ENCODE assay signal across 1 cellular context in the genomic region with DNA sequence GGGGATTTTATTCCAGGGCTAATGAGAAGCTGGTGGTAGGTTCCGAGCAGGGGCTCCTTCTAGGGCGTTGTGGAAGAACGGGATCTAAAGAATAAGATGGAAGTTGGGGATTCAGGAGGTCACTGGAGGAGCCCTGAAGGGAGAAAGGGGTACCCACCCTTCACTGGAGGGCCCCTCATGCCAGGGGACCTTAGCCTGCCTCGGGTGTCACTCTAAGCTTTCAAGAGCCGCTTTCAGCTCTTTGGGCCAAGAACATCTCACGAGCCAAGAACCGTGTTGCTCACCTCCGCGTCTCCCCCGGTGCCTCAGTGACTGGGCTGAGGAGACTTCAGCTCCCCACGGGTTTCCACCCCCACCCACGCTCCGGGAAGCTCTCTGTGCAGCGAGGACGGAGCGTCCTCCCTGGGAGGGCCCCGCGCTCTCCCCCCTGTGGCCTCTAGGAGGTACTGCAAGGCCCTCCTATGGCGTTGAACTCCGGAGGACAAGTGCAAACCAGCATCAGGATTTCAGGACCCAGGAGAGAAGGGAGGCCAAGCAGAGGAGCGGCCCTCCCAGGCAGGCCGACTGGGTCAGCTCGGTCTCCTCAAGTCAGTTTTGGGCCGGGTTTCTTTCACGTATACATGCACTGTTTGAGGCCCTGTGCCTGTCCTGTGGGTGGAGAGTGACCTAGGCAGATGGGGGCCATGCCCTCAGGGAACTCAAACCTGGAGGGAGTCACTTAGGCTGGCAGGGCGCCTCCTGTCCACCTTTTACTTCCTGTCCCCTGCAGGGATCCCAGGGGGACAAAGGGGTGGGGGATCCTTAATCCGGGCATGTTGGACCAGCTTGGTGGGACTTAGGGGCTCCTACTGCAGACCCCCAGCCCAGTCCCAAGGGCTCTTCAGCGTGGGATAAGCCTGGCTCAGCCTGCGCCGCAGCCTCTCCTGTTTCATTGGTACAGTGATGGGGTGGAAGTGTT.
TF ChIP-seq lines count a peak whose summit lies in the region.

No MANE protein-coding gene starts in this region.

TF ChIP-seq in HEK293, 187 proteins besides CTCF, POLR2A, EP300 and RAD21 (continued from another document):
- TF ChIP-seq, protein P1, sequence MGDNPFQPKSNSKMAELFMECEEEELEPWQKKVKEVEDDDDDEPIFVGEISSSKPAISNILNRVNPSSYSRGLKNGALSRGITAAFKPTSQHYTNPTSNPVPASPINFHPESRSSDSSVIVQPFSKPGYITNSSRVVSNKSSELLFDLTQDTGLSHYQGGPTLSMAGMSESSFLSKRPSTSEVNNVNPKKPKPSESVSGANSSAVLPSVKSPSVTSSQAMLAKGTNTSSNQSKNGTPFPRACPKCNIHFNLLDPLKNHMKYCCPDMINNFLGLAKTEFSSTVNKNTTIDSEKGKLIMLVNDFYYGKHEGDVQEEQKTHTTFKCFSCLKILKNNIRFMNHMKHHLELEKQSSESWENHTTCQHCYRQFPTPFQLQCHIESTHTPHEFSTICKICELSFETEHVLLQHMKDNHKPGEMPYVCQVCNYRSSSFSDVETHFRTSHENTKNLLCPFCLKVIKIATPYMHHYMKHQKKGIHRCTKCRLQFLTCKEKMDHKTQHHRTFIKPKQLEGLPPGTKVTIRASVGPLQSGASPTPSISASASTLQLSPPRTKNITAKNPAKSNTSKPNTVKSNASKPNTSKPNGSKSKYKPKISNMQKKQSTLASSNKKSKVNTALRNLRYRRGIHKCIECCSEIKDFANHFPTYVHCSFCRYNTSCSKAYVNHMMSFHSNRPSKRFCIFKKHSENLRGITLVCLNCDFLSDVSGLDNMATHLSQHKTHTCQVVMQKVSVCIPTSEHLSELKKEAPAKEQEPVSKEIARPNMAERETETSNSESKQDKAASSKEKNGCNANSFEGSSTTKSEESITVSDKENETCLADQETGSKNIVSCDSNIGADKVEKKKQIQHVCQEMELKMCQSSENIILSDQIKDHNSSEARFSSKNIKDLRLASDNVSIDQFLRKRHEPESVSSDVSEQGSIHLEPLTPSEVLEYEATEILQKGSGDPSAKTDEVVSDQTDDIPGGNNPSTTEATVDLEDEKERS (tag by site-specific recombination; IDR thresholded peaks at IDR 0.05), result no peak
- TF ChIP-seq IKZF3 (tag by site-specific recombination; IDR thresholded peaks at IDR 0.05) (peak; percentile 61; the same call in 1 of the 2 replicates), ZNF629 (tag by site-specific recombination; IDR thresholded peaks at IDR 0.05) (peak; percentile 13; the same call in 1 of the 2 replicates), ZNF785 (tag by site-specific recombination; IDR thresholded peaks at IDR 0.05) (peak; percentile 79; the same call in 1 of the 2 replicates), ZBTB7A (tag by site-specific recombination; IDR thresholded peaks at IDR 0.05; ENCODE audit: low read depth) (no peak), ZBTB21 (tag by site-specific recombination; IDR thresholded peaks at IDR 0.05) (0 out of 2 replicates have a peak, but pooled peaks have one; percentile 44), ZNF501 (tag by site-specific recombination; IDR thresholded peaks at IDR 0.05) (peak; percentile 83; the same call in 1 of the 2 replicates), HOXC10 (CRISPR knock-in tag; IDR thresholded peaks at IDR 0.05) (no peak), SP7 (tag by site-specific recombination; IDR thresholded peaks at IDR 0.05) (peak; percentile 63), ZFP37 (tag by site-specific recombination; IDR thresholded peaks at IDR 0.05) (peak; percentile 84; the same call in 1 of the 2 replicates), ZNF610 (tag by site-specific recombination; IDR thresholded peaks at IDR 0.05; ENCODE audit: borderline replicate concordance) (peak; percentile 90; the same call in 1 of the 2 replicates), KLF8 (tag by site-specific recombination; IDR thresholded peaks at IDR 0.05) (peak; percentile 20; the same call in 1 of the 2 replicates), ZFHX2 (tag by site-specific recombination; conservative IDR thresholded peaks at IDR 0.05) (peak; percentile 97), GFI1B (tag by site-specific recombination; IDR thresholded peaks at IDR 0.05) (no peak), ZIC2 (tag by site-specific recombination; IDR thresholded peaks at IDR 0.05) (peak; percentile 96), ZNF335 (tag by site-specific recombination; conservative IDR thresholded peaks at IDR 0.05) (peak; percentile 36), ZEB2 (tag by site-specific recombination; IDR thresholded peaks at IDR 0.05) (0 out of 2 replicates have a peak, but pooled peaks have one; percentile 50), EGR2 (tag by site-specific recombination; IDR thresholded peaks at IDR 0.05; ENCODE audit: low read depth) (peak; percentile 95), OVOL3 (tag by site-specific recombination; IDR thresholded peaks at IDR 0.05) (no peak), ZNF677 (tag by site-specific recombination; IDR thresholded peaks at IDR 0.05) (peak; percentile 8; the same call in 1 of the 2 replicates), ZXDB (tag by site-specific recombination; IDR thresholded peaks at IDR 0.05) (peak; percentile 30; the same call in 1 of the 2 replicates), ZNF707 (tag by site-specific recombination; IDR thresholded peaks at IDR 0.05) (no peak), ZNF274 (IDR thresholded peaks at IDR 0.05; ENCODE audit: low read length) (no peak), ZNF274 (tag by site-specific recombination; IDR thresholded peaks at IDR 0.05; ENCODE audit: borderline replicate concordance) (no peak), ZNF423 (tag by site-specific recombination; IDR thresholded peaks at IDR 0.05) (peak; percentile 95), GLIS2 (tag by site-specific recombination; IDR thresholded peaks at IDR 0.05) (peak; percentile 97), ZBTB17 (tag by site-specific recombination; IDR thresholded peaks at IDR 0.05) (peak; percentile 88)
- TF ChIP-seq, protein P2, sequence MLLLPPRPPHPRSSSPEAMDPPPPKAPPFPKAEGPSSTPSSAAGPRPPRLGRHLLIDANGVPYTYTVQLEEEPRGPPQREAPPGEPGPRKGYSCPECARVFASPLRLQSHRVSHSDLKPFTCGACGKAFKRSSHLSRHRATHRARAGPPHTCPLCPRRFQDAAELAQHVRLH (tag by site-specific recombination; IDR thresholded peaks at IDR 0.05), result no peak
- TF ChIP-seq, protein P3, sequence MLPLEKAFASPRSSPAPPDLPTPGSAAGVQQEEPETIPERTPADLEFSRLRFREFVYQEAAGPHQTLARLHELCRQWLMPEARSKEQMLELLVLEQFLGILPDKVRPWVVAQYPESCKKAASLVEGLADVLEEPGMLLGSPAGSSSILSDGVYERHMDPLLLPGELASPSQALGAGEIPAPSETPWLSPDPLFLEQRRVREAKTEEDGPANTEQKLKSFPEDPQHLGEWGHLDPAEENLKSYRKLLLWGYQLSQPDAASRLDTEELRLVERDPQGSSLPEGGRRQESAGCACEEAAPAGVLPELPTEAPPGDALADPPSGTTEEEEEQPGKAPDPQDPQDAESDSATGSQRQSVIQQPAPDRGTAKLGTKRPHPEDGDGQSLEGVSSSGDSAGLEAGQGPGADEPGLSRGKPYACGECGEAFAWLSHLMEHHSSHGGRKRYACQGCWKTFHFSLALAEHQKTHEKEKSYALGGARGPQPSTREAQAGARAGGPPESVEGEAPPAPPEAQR (tag by site-specific recombination; IDR thresholded peaks at IDR 0.05), result no peak
- TF ChIP-seq, protein P4, sequence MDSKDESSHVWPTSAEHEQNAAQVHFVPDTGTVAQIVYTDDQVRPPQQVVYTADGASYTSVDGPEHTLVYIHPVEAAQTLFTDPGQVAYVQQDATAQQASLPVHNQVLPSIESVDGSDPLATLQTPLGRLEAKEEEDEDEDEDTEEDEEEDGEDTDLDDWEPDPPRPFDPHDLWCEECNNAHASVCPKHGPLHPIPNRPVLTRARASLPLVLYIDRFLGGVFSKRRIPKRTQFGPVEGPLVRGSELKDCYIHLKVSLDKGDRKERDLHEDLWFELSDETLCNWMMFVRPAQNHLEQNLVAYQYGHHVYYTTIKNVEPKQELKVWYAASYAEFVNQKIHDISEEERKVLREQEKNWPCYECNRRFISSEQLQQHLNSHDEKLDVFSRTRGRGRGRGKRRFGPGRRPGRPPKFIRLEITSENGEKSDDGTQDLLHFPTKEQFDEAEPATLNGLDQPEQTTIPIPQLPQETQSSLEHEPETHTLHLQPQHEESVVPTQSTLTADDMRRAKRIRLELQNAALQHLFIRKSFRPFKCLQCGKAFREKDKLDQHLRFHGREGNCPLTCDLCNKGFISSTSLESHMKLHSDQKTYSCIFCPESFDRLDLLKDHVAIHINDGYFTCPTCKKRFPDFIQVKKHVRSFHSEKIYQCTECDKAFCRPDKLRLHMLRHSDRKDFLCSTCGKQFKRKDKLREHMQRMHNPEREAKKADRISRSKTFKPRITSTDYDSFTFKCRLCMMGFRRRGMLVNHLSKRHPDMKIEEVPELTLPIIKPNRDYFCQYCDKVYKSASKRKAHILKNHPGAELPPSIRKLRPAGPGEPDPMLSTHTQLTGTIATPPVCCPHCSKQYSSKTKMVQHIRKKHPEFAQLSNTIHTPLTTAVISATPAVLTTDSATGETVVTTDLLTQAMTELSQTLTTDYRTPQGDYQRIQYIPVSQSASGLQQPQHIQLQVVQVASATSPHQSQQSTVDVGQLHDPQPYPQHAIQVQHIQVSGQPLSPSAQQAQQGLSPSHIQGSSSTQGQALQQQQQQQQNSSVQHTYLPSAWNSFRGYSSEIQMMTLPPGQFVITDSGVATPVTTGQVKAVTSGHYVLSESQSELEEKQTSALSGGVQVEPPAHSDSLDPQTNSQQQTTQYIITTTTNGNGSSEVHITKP (tag by site-specific recombination; IDR thresholded peaks at IDR 0.05), result 0 out of 2 replicates have a peak, but pooled peaks have one; percentile 13
- TF ChIP-seq, protein P5, sequence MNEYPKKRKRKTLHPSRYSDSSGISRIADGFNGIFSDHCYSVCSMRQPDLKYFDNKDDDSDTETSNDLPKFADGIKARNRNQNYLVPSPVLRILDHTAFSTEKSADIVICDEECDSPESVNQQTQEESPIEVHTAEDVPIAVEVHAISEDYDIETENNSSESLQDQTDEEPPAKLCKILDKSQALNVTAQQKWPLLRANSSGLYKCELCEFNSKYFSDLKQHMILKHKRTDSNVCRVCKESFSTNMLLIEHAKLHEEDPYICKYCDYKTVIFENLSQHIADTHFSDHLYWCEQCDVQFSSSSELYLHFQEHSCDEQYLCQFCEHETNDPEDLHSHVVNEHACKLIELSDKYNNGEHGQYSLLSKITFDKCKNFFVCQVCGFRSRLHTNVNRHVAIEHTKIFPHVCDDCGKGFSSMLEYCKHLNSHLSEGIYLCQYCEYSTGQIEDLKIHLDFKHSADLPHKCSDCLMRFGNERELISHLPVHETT (tag by site-specific recombination; IDR thresholded peaks at IDR 0.05), result no peak
- TF ChIP-seq, protein P6, sequence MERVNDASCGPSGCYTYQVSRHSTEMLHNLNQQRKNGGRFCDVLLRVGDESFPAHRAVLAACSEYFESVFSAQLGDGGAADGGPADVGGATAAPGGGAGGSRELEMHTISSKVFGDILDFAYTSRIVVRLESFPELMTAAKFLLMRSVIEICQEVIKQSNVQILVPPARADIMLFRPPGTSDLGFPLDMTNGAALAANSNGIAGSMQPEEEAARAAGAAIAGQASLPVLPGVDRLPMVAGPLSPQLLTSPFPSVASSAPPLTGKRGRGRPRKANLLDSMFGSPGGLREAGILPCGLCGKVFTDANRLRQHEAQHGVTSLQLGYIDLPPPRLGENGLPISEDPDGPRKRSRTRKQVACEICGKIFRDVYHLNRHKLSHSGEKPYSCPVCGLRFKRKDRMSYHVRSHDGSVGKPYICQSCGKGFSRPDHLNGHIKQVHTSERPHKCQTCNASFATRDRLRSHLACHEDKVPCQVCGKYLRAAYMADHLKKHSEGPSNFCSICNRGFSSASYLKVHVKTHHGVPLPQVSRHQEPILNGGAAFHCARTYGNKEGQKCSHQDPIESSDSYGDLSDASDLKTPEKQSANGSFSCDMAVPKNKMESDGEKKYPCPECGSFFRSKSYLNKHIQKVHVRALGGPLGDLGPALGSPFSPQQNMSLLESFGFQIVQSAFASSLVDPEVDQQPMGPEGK (tag by site-specific recombination; IDR thresholded peaks at IDR 0.05), result peak; percentile 53; the same call in 1 of the 2 replicates
- TF ChIP-seq, protein P7, sequence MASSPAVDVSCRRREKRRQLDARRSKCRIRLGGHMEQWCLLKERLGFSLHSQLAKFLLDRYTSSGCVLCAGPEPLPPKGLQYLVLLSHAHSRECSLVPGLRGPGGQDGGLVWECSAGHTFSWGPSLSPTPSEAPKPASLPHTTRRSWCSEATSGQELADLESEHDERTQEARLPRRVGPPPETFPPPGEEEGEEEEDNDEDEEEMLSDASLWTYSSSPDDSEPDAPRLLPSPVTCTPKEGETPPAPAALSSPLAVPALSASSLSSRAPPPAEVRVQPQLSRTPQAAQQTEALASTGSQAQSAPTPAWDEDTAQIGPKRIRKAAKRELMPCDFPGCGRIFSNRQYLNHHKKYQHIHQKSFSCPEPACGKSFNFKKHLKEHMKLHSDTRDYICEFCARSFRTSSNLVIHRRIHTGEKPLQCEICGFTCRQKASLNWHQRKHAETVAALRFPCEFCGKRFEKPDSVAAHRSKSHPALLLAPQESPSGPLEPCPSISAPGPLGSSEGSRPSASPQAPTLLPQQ (tag by site-specific recombination; IDR thresholded peaks at IDR 0.05), result peak; percentile 62
